In genomic region chr3:173785004-173785403, GRCh38 we compare ENCODE assay signal across 1 cellular context.
TF ChIP-seq lines count a peak whose summit lies in the region.

No MANE protein-coding gene starts in this region.

TF ChIP-seq in GM23338, 12 proteins besides CTCF, POLR2A, EP300 and RAD21 (continued from another document):
- no peak for TF ChIP-seq ZNF114 (CRISPR knock-in tag; IDR thresholded peaks at IDR 0.05)
- no peak for TF ChIP-seq EZH2 (IDR thresholded peaks at IDR 0.05; ENCODE audit: low read depth, unreplicated experiment)
- no peak for TF ChIP-seq REST (IDR thresholded peaks at IDR 0.05; ENCODE audit: unreplicated experiment)
- TF ChIP-seq STAT1 (IDR thresholded peaks at IDR 0.05; ENCODE audit: unreplicated experiment) = no peak
- TF ChIP-seq POLR2AphosphoS5 (IDR thresholded peaks at IDR 0.05; ENCODE audit: low read depth) = no peak
TF ChIP-seq in GM23338: peak in this region for 0.
